In genomic region chr6:148761532-148761951, GRCh38 we compare ENCODE assay signal across 8 cellular contexts. TPM values are rescaled to one million over a fixed set of nuclear protein-coding genes. Genes with fewer than 3 reads are reported as not detected.
DNase-seq lines count a peak whose midpoint lies in the region; ATAC-seq and TF ChIP-seq lines count a peak whose summit lies in the region.

No MANE protein-coding gene starts in this region.

- peak overlapping the region; percentile 60 for H3K27ac ChIP-seq in layer of hippocampus (ENCODE audit: low read depth, low read length)

- H3K4me3 ChIP-seq in AG09309 (ENCODE audit: control insufficient read depth, low read depth, low read length) = peak overlapping the region; percentile 44

- H3K9me3 Mint-ChIP-seq in activated naive CD8-positive, alpha-beta T cell treated with anti-CD3 and anti-CD28 coated beads, Interleukin-2, amount 10 ng/mL, durations not matched to agents 7 days and 5 days = no peaks in the 10 kb centered on the region
- no peaks in the 10 kb centered on the region for H3K9me3 Mint-ChIP-seq in type B pancreatic cell

- peaks cover 25% of the 10 kb centered on the region for H3K4me1 Mint-ChIP-seq in activated naive CD8-positive, alpha-beta T cell treated with anti-CD3 and anti-CD28 coated beads, Interleukin-2, amount 10 ng/mL, durations not matched to agents 7 days and 5 days
- H3K4me1 Mint-ChIP-seq in type B pancreatic cell (ENCODE audit: unreplicated experiment) = peaks cover 24% of the 10 kb centered on the region

- no peak for DNase-seq in AG09309 (ENCODE audit: low read depth)
- peak; percentile 55 for DNase-seq in activated naive CD8-positive, alpha-beta T cell treated with anti-CD3 and anti-CD28 coated beads, Interleukin-2, amount 10 ng/mL, durations not matched to agents 7 days and 5 days
- DNase-seq in type B pancreatic cell (ENCODE audit: extremely low spot score, unreplicated experiment) = no peak
- no peak for DNase-seq in epidermal melanocyte (ENCODE audit: insufficient read length, low spot score)
- no peak for DNase-seq in NCI-H82 treated with DMSO at 0.1 percent for 48 hours (lab: John Stamatoyannopoulos, UW; ENCODE audit: unreplicated experiment)
- no peak for DNase-seq in stimulated activated CD4-positive, alpha-beta T cell treated with anti-CD3 and anti-CD28 coated beads, Interleukin-2, amount 100 ng/mL, for 24 hours

- POLR2A ChIA-PET in activated naive CD8-positive, alpha-beta T cell treated with anti-CD3 and anti-CD28 coated beads, Interleukin-2, amount 10 ng/mL, durations not matched to agents 7 days and 5 days (lab: Charles Lee) = interaction anchor here (0.5 to 1.4 kb wide), 4 partner anchors 14 to 80 kb away, joined by 3 to 6 read pairs (median 4); no protein-coding TSS in a partner anchor

- peak overlapping the region; percentile 80 for H3K27ac Mint-ChIP-seq in activated naive CD8-positive, alpha-beta T cell treated with anti-CD3 and anti-CD28 coated beads, Interleukin-2, amount 10 ng/mL, durations not matched to agents 7 days and 5 days
- H3K27ac Mint-ChIP-seq in type B pancreatic cell = peak overlapping the region; percentile 24

- peaks cover 15% of the 10 kb centered on the region for H3K27me3 Mint-ChIP-seq in activated naive CD8-positive, alpha-beta T cell treated with anti-CD3 and anti-CD28 coated beads, Interleukin-2, amount 10 ng/mL, durations not matched to agents 7 days and 5 days
- no peaks in the 10 kb centered on the region for H3K27me3 Mint-ChIP-seq in type B pancreatic cell

- peak; percentile 2 for ATAC-seq in HG03139 (IDR thresholded peaks at IDR 0.05; ENCODE audit: unreplicated experiment)
- peak; percentile 24 for ATAC-seq in activated naive CD8-positive, alpha-beta T cell treated with anti-CD3 and anti-CD28 coated beads, Interleukin-2, amount 10 ng/mL, durations not matched to agents 7 days and 5 days (ENCODE audit: low read depth)

- no peaks in the 10 kb centered on the region for H3K27me3 ChIP-seq in layer of hippocampus (ENCODE audit: control insufficient read depth, insufficient read depth, low read length)

- peak overlapping the region; percentile 70 for H3K4me3 Mint-ChIP-seq in activated naive CD8-positive, alpha-beta T cell treated with anti-CD3 and anti-CD28 coated beads, Interleukin-2, amount 10 ng/mL, durations not matched to agents 7 days and 5 days
- no peak overlapping the region for H3K4me3 Mint-ChIP-seq in type B pancreatic cell

- H3K36me3 Mint-ChIP-seq in activated naive CD8-positive, alpha-beta T cell treated with anti-CD3 and anti-CD28 coated beads, Interleukin-2, amount 10 ng/mL, durations not matched to agents 7 days and 5 days = no peaks in the 10 kb centered on the region
- H3K36me3 Mint-ChIP-seq in type B pancreatic cell = peaks cover 5% of the 10 kb centered on the region

- TF ChIP-seq CTCF in AG09309 (IDR thresholded peaks at IDR 0.05; ENCODE audit: control insufficient read depth, insufficient read depth, low read depth, low read length, missing control alignments) (no peak), type B pancreatic cell (conservative IDR thresholded peaks at IDR 0.05) (no peak)

RNA-seq across cellular contexts. Expression of gene UST, which starts 14.7 kb away (rescaled TPM):
- total RNA-seq in activated naive CD8-positive, alpha-beta T cell treated with anti-CD3 and anti-CD28 coated beads, Interleukin-2, amount 10 ng/mL, durations not matched to agents 7 days and 5 days = 1 to 10 TPM; 2.9 to 3.1 TPM
- 8.4 and 9.7 TPM in 2 replicates for total RNA-seq in type B pancreatic cell (ENCODE audit: low replicate concordance)
